8 cellular contexts compared by ENCODE assay signal in genomic region chrX:135477576-135477975, GRCh38. TPM values are rescaled to one million over a fixed set of nuclear protein-coding genes. Genes with fewer than 3 reads are reported as not detected.
A peak's percentile ranks its signal among the peaks of the same experiment; 100 is the strongest.
DNase-seq lines count a peak whose midpoint lies in the region; ATAC-seq and TF ChIP-seq lines count a peak whose summit lies in the region.

No MANE protein-coding gene starts in this region.

- no peak overlapping the region for H3K9ac ChIP-seq in mammary epithelial cell (ENCODE audit: insufficient read depth, low read length)

- H3K27ac Mint-ChIP-seq in T-cell = no peak overlapping the region
- no peak overlapping the region for H3K27ac Mint-ChIP-seq in stimulated activated naive B cell treated with anti-CD40 and anti-IgM and Interleukin-4, amounts not matched to agents 10 μg/mL and 1 μg/mL and 100 μg/mL, for 72 hours

- H3K79me2 ChIP-seq in mammary epithelial cell (ENCODE audit: insufficient read depth, low read length) = no peaks in the 10 kb centered on the region

- BruUV-seq in mammary epithelial cell (replicated peaks; lab: Mats Ljungman, UMichigan) = no TSS peak

- dilution Hi-C loops in mammary epithelial cell (cut with HindIII; ENCODE audit: low sequenced_read_pairs) = no loop called here

- POLR2A ChIA-PET in T-cell (lab: Charles Lee) = no interaction called here

- no peaks in the 10 kb centered on the region for H3K36me3 Mint-ChIP-seq in T-cell
- no peaks in the 10 kb centered on the region for H3K36me3 Mint-ChIP-seq in stimulated activated naive B cell treated with anti-CD40 and anti-IgM and Interleukin-4, amounts not matched to agents 10 μg/mL and 1 μg/mL and 100 μg/mL, for 72 hours

- intact Hi-C loops in mammary epithelial cell (cut with micrococcal nuclease) (loop anchor here (1.0 kb wide), 1 partner anchor 182 kb away; no protein-coding TSS in a partner anchor), left colon (cut with DNase I, micrococcal nuclease) (no loop called here)

- no peak overlapping the region for H3K4me3 Mint-ChIP-seq in T-cell
- H3K4me3 Mint-ChIP-seq in stimulated activated naive B cell treated with anti-CD40 and anti-IgM and Interleukin-4, amounts not matched to agents 10 μg/mL and 1 μg/mL and 100 μg/mL, for 72 hours = no peak overlapping the region

- peak; percentile 38 to 73 for TF ChIP-seq CTCF in mammary epithelial cell (conservative IDR thresholded peaks at IDR 0.05 in 1 of 2, IDR thresholded peaks at IDR 0.05 in 1 of 2; ENCODE audit: extremely low read depth in 1 of 2, insufficient read depth in 1 of 2, low read depth in 1 of 2, low read length in 2 of 2)

- peaks cover 0 to 4% (median 3%) of the 10 kb centered on the region in 3 donors for H3K4me1 Mint-ChIP-seq in T-cell
- H3K4me1 Mint-ChIP-seq in stimulated activated naive B cell treated with anti-CD40 and anti-IgM and Interleukin-4, amounts not matched to agents 10 μg/mL and 1 μg/mL and 100 μg/mL, for 72 hours = no peaks in the 10 kb centered on the region

- DNase-seq in SIG-M5 treated with dmso at 0.1 percent for 504 hours (lab: John Stamatoyannopoulos, UW; ENCODE audit: unreplicated experiment) (peak; percentile 65), SIG-M5 (lab: John Stamatoyannopoulos, UW) (no peak), MV-4-11 (lab: John Stamatoyannopoulos, UW) (peak; percentile 58), T-cell (peak in 32 of 34 experiments; percentile 3 to 47 (median 28)), mammary epithelial cell (peak; percentile 61), left colon (peak in 1 of 2 donors; percentile 52), cortex of kidney (lab: John Stamatoyannopoulos, UW) (no peak)
- DNase-seq in stimulated activated naive B cell treated with anti-CD40 and anti-IgM and Interleukin-4, amounts not matched to agents 10 μg/mL and 1 μg/mL and 100 μg/mL, for 72 hours = no peak

- peaks cover 4% of the 10 kb centered on the region for H3K27me3 ChIP-seq in mammary epithelial cell (ENCODE audit: insufficient read depth, low read length)

- peaks cover 0 to 11% of the 10 kb centered on the region in 2 donors for H3K27me3 Mint-ChIP-seq in T-cell
- peaks cover 0 to 5% of the 10 kb centered on the region in 2 donors for H3K27me3 Mint-ChIP-seq in stimulated activated naive B cell treated with anti-CD40 and anti-IgM and Interleukin-4, amounts not matched to agents 10 μg/mL and 1 μg/mL and 100 μg/mL, for 72 hours

- H3K9me3 ChIP-seq in mammary epithelial cell (replicated peaks; ENCODE audit: insufficient read depth, low read length) = no peaks in the 10 kb centered on the region

- ATAC-seq in T-cell (replicated peaks in 1 of 4) (peak; percentile 43 to 70 (median 65)), left colon (peak; percentile 75)
- ATAC-seq in stimulated activated naive B cell treated with anti-CD40 and anti-IgM and Interleukin-4, amounts not matched to agents 10 μg/mL and 1 μg/mL and 100 μg/mL, for 72 hours (replicated peaks) = peak; percentile 64 to 65

- H3K27ac ChIP-seq in mammary epithelial cell (ENCODE audit: insufficient read depth, low read depth, low read length) = no peak overlapping the region

- in situ Hi-C loops in mammary epithelial cell (cut with MboI; ENCODE audit: low sequenced_read_pairs in 2 of 2) = no loop called here

- no peaks in the 10 kb centered on the region for H3K9me3 Mint-ChIP-seq in T-cell
- no peaks in the 10 kb centered on the region for H3K9me3 Mint-ChIP-seq in stimulated activated naive B cell treated with anti-CD40 and anti-IgM and Interleukin-4, amounts not matched to agents 10 μg/mL and 1 μg/mL and 100 μg/mL, for 72 hours

- H3K36me3 ChIP-seq in mammary epithelial cell (ENCODE audit: insufficient read depth, low read length) = no peaks in the 10 kb centered on the region

- no peak overlapping the region for H3K4me3 ChIP-seq in mammary epithelial cell (replicated peaks in 1 of 3; ENCODE audit: insufficient read depth in 1 of 3, low read depth in 2 of 3, low read length in 3 of 3)

- no peaks in the 10 kb centered on the region for H3K4me1 ChIP-seq in mammary epithelial cell (ENCODE audit: insufficient read depth, low read length)

- no peak overlapping the region for H3K4me2 ChIP-seq in mammary epithelial cell (ENCODE audit: insufficient read depth, low read depth, low read length)

- H2AFZ ChIP-seq in mammary epithelial cell (ENCODE audit: low read depth, low read length) = no peak overlapping the region

- 10% methylated on average over 3 of the region's 3 CpGs for WGBS in mammary epithelial cell (ENCODE audit: low coverage, missing lambda C conversion rate)

- H4K20me1 ChIP-seq in mammary epithelial cell (ENCODE audit: insufficient read depth, low read length) = no peaks in the 10 kb centered on the region

- CTCF ChIA-PET in T-cell (lab: Charles Lee) = no interaction called here
- CTCF ChIA-PET in mammary epithelial cell (lab: Charles Lee; ENCODE audit: low non-redundant PET) = no interaction called here

RNA-seq across cellular contexts. Expression of gene INTS6L, which starts 42.9 kb away (rescaled TPM):
- total RNA-seq in T-cell (10 to 100 TPM; 28.6 to 41.8 (median 30.4) TPM), mammary epithelial cell (10 to 100 TPM; 13.5 to 15.3 TPM), left colon (10 to 100 TPM; 14.9 to 19.8 TPM)
- 6.1 TPM for polyA plus RNA-seq in mammary epithelial cell
- 1.7 TPM for polyA minus RNA-seq in mammary epithelial cell

RNA-seq across cellular contexts. Expression of gene SMIM10L2A, which starts 55.8 kb away (rescaled TPM):
- total RNA-seq in T-cell = 1 to 10 TPM; 1.4 to 3.3 (median 2.6) TPM
- 10 to 100 TPM in 1 of 2 donors, 1 to 10 TPM in 1; 3.7 to 27.5 TPM for total RNA-seq in mammary epithelial cell
- polyA plus RNA-seq in mammary epithelial cell = 2.3 TPM
- 4.3 TPM for polyA minus RNA-seq in mammary epithelial cell
- under 1 TPM; 0.46 to 0.59 TPM for total RNA-seq in left colon

Comparison
In these comparisons a context has a peak if more than half of its experiments do, and no peak if none do; other contexts are left out.
1. DNase-seq: peak in SIG-M5 treated with dmso at 0.1 percent for 504 hours (single experiment), MV-4-11 (single experiment), T-cell (32 of 34) and mammary epithelial cell (single experiment); none in SIG-M5 (single experiment), stimulated activated naive B cell treated with anti-CD40 and anti-IgM and Interleukin-4, amounts not matched to agents 10 μg/mL and 1 μg/mL and 100 μg/mL, for 72 hours (single experiment) and cortex of kidney (single experiment).
2. Peak in every context shown above with its lines, with median percentiles within 50 percentile points of each other: ATAC-seq.